8 cellular contexts compared by ENCODE assay signal in the genomic region with DNA sequence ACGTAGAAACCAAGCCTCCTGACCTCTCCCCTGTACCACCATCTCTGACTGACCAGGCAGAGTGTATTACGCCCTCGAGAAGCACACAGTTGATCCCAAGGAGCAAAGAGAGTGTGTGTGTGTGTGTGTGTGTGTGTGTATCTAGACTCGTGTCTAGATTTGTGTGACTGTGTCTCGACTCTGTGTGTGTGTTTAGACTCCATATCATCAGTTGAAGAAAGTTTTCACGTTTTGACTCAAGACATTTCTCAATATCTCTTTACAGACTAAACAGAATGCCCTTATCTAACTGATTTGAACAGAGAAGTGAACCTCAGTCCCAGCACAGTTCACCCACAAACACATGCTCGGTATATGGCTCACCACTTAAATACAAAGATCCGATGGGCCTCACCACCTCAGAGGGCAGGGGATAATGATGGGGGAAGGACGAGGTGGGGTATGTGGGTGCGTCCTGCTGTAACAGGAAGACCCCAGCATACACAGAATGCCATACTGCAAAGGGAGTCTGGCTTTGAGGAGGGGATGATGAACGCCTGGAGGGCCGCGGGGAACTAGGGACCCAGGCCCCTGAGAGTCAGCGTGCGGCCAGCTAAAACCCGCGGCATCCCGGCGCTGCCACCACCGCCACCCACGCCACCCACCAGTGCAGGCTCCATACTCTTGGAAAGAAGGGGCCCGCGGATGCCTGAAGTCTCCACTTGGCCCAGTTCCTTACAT. TPM values are rescaled to one million over a fixed set of nuclear protein-coding genes. Genes with fewer than 3 reads are reported as not detected.
DNase-seq lines count a peak whose midpoint lies in the region; ATAC-seq, FAIRE-seq and TF ChIP-seq lines count a peak whose summit lies in the region.

No MANE protein-coding gene starts in this region.

- DNase-seq in natural killer cell (no peak), urothelium cell line (ENCODE audit: low spot score) (peak; percentile 8)
- no peak for DNase-seq in central memory CD4-positive, alpha-beta T cell

- H4K20me1 ChIP-seq in BLaER1, result peaks cover 24% of the 10 kb centered on the region; the same call in 1 of the 2 replicates

- H3K4me3 Mint-ChIP-seq in natural killer cell, result peak overlapping the region; percentile 99

- peaks cover 12% of the 10 kb centered on the region for H3K36me3 Mint-ChIP-seq in natural killer cell

- H3K27me3 Mint-ChIP-seq in natural killer cell (ENCODE audit: low read depth in 2 of 2), result no peaks in the 10 kb centered on the region

- intact Hi-C loops in natural killer cell (cut with micrococcal nuclease), result loop anchor here (2.0 kb wide), 1 partner anchor 39 kb away; no protein-coding TSS in a partner anchor

- H3K4me1 ChIP-seq in BLaER1, result peaks cover 28% of the 10 kb centered on the region
- H3K4me1 ChIP-seq in esophagus (ENCODE audit: control insufficient read depth in 2 of 2, insufficient read depth in 2 of 2, low read length in 1 of 2), result no peaks in the 10 kb centered on the region

- H3K27ac Mint-ChIP-seq in natural killer cell, result peak overlapping the region; percentile 87 to 88

- H3K4me3 ChIP-seq in BLaER1, result peak overlapping the region; percentile 90
- peak overlapping the region; percentile 77 to 82 for H3K4me3 ChIP-seq in esophagus (ENCODE audit: low read depth in 1 of 2, low read length in 2 of 2)

- peaks cover 21 to 24% of the 10 kb centered on the region in 2 donors for H3K4me1 Mint-ChIP-seq in natural killer cell

- H3K36me3 ChIP-seq in BLaER1, result peaks cover 27% of the 10 kb centered on the region
- H3K36me3 ChIP-seq in esophagus (ENCODE audit: control insufficient read depth in 2 of 2, insufficient read depth in 2 of 2, low read length in 1 of 2), result peaks cover 0 to 3% of the 10 kb centered on the region in 2 donors

- ATAC-seq in GM19023 (IDR thresholded peaks at IDR 0.05; ENCODE audit: unreplicated experiment), result peak; percentile 18
- ATAC-seq in HG03378 (IDR thresholded peaks at IDR 0.05; ENCODE audit: unreplicated experiment), result peak; percentile 1
- no peak for ATAC-seq in natural killer cell

- no peak for TF ChIP-seq CTCF in VCaP (conservative IDR thresholded peaks at IDR 0.05)
- no peak for TF ChIP-seq CTCF in natural killer cell (IDR thresholded peaks at IDR 0.05)

- H3K9me3 Mint-ChIP-seq in natural killer cell, result peaks cover 2 to 5% of the 10 kb centered on the region in 2 donors

- H3K27me3 ChIP-seq in BLaER1, result no peaks in the 10 kb centered on the region
- H3K27me3 ChIP-seq in esophagus (ENCODE audit: control insufficient read depth in 1 of 2, insufficient read depth in 2 of 2, low read length in 2 of 2), result no peaks in the 10 kb centered on the region

- no peak for FAIRE-seq in urothelium cell line (lab: Jason Lieb, UNC)

- H3K9me3 ChIP-seq in BLaER1 (peaks cover 22% of the 10 kb centered on the region), esophagus (ENCODE audit: control insufficient read depth in 2 of 2, insufficient read depth in 1 of 2, low read depth in 1 of 2, low read length in 1 of 2) (no peaks in the 10 kb centered on the region)

- H3K27ac ChIP-seq in BLaER1 (peak overlapping the region; percentile 85), VCaP (peak overlapping the region; percentile 79), esophagus (ENCODE audit: low read depth in 2 of 2, low read length in 1 of 2) (peak overlapping the region in 1 of 2 donors; percentile 37)

- peak overlapping the region; percentile 91 for H3K9ac ChIP-seq in BLaER1

- 7 to 8% methylated on average over 23 of the region's 23 CpGs for WGBS in esophagus, 2 donors

- peak overlapping the region; percentile 88 for H3K4me2 ChIP-seq in BLaER1

RNA-seq across cellular contexts. Expression of a gene that starts 0.8 kb away (rescaled TPM):
- 10 to 100 TPM; 15.7 to 18.5 TPM for polyA plus RNA-seq in esophagus
- total RNA-seq in natural killer cell, result 10 to 100 TPM; 20.7 to 33.4 (median 25.2) TPM

RNA-seq across cellular contexts. Expression of a gene that starts 38.0 kb away (rescaled TPM):
- polyA plus RNA-seq in esophagus, result 10 to 100 TPM in 1 of 2 donors, 1 to 10 TPM in 1; 6.4 to 10.5 TPM
- 10 to 100 TPM; 15.3 to 20.6 (median 15.8) TPM for total RNA-seq in natural killer cell

Comparison
In these comparisons a context has a peak if more than half of its experiments do, and no peak if none do; other contexts are left out.
1. ATAC-seq: peak in GM19023 (single experiment) and HG03378 (single experiment); none in natural killer cell (0 of 3).